ENCODE assay signal across 20 cellular contexts in genomic region chr4:161356351-161356750, GRCh38.
A peak's percentile ranks its signal among the peaks of the same experiment; 100 is the strongest.
DNase-seq lines count a peak whose midpoint lies in the region; TF ChIP-seq lines count a peak whose summit lies in the region.
"Had no signal": no experiment of that assay in that cellular context is flagged by ENCODE, and none has a peak within 500 bp of the region (broad histone marks: within the 10 kb centered on the region; RNA-seq: fewer than 3 reads in every experiment).

No MANE protein-coding gene starts in this region.

- TF ChIP-seq CTCF in LNCaP clone FGC (IDR thresholded peaks at IDR 0.05; ENCODE audit: control insufficient read depth, extremely low read depth, insufficient read depth) (no peak), testis (IDR thresholded peaks at IDR 0.05) (no peak), dorsolateral prefrontal cortex (IDR thresholded peaks at IDR 0.05 in 54 of 56, conservative IDR thresholded peaks at IDR 0.05 in 2 of 56; ENCODE audit: low read depth in 1 of 56, partially characterized antibody in 56 of 56) (no peak)

- 86 to 88% methylated on average over 3 of the region's 3 CpGs for WGBS in testis, 2 donors

- no peaks in the 10 kb centered on the region for H3K36me3 ChIP-seq in testis (ENCODE audit: low read depth, missing control alignments)
- H3K36me3 ChIP-seq: BLaER1 had no signal

- TF ChIP-seq POLR2A in testis (IDR thresholded peaks at IDR 0.05): no peak

- no peaks in the 10 kb centered on the region for H3K9me3 ChIP-seq in testis
- H3K9me3 ChIP-seq: BLaER1, Caco-2 had no signal

- intact Hi-C loops in testis (cut with DNase I; ENCODE audit: low total_unique reads) (no loop called here), dorsolateral prefrontal cortex (cut with DNase I) (no loop called here)

- H3K4me3 ChIP-seq in LNCaP clone FGC (ENCODE audit: low read depth, low read length) (no peak overlapping the region), testis (no peak overlapping the region), dorsolateral prefrontal cortex (no peak overlapping the region)
- H3K4me3 ChIP-seq: BLaER1, SK-N-MC had no signal

- no peaks in the 10 kb centered on the region for H3K4me1 ChIP-seq in testis
- H3K4me1 ChIP-seq: BLaER1 had no signal

- no peaks in the 10 kb centered on the region for H3K27me3 ChIP-seq in testis
- H3K27me3 ChIP-seq in dorsolateral prefrontal cortex: no peaks in the 10 kb centered on the region
- H3K27me3 ChIP-seq: BLaER1 had no signal

- H3K27ac ChIP-seq in testis (no peak overlapping the region), dorsolateral prefrontal cortex (no peak overlapping the region)
- H3K27ac ChIP-seq: BLaER1, SK-N-MC had no signal

- DNase-seq in LNCaP clone FGC (ENCODE audit: low read depth) (peak; percentile 97), NCI-H1417 (lab: John Stamatoyannopoulos, UW) (peak in 2 of 3 experiments; percentile 6 to 85), NCI-H748 (lab: John Stamatoyannopoulos, UW; ENCODE audit: unreplicated experiment) (peak; percentile 84), testis (no peak), NCI-H524 (lab: John Stamatoyannopoulos, UW) (no peak), dorsolateral prefrontal cortex (no peak)
- DNase-seq in activated T-cell treated with anti-CD3 and anti-CD28 coated beads, Interleukin-2, amount 50 U/mL, for 1 hour: no peak
- DNase-seq: ACHN; Caco-2; CD4-positive, alpha-beta T cell; DMS 273 treated with DMSO at 0.1 percent for 48 hours; GDM1; KG1; NCI-H1436 treated with DMSO at 0.1 percent for 48 hours; NCI-H1930; NCI-H2171 treated with DMSO at 0.1 percent for 48 hours; SW 1271; T-helper 17 cell had no signal

Comparison
In these comparisons a context has a peak if more than half of its experiments do, and no peak if none do; other contexts are left out.
1. DNase-seq: peak in LNCaP clone FGC (single experiment), NCI-H1417 (2 of 3) and NCI-H748 (single experiment); none in testis (single experiment), NCI-H524 (0 of 2), activated T-cell treated with anti-CD3 and anti-CD28 coated beads, Interleukin-2, amount 50 U/mL, for 1 hour (single experiment) and dorsolateral prefrontal cortex (0 of 10).